ENCODE assay signal across 1 cellular context in genomic region chr6:33248932-33249731, GRCh38.
A peak's percentile ranks its signal among the peaks of the same experiment; 100 is the strongest.
TF ChIP-seq lines count a peak whose summit lies in the region.

No MANE protein-coding gene starts in this region.

TF ChIP-seq in HepG2, 621 proteins besides CTCF, POLR2A, EP300 and RAD21 (continued from another document and continues in another):
- TF ChIP-seq CENPX (CRISPR knock-in tag; IDR thresholded peaks at IDR 0.05) (no peak), ZNF101 (CRISPR knock-in tag; IDR thresholded peaks at IDR 0.05; ENCODE audit: borderline replicate concordance, low read depth) (no peak; the same call in 1 of the 2 replicates), ZSCAN20 (CRISPR knock-in tag; IDR thresholded peaks at IDR 0.05; ENCODE audit: borderline replicate concordance) (peak; percentile 71; the same call in 1 of the 2 replicates), ZNF543 (CRISPR knock-in tag; IDR thresholded peaks at IDR 0.05) (peak; percentile 81), ZSCAN30 (CRISPR knock-in tag; IDR thresholded peaks at IDR 0.05) (no peak), ZNF225 (CRISPR knock-in tag; IDR thresholded peaks at IDR 0.05) (peak; percentile 95), ZFP36L1 (CRISPR knock-in tag; IDR thresholded peaks at IDR 0.05) (peak; percentile 27), MAF1 (CRISPR knock-in tag; IDR thresholded peaks at IDR 0.05; ENCODE audit: borderline replicate concordance) (peak; percentile 59; the same call in 1 of the 2 replicates), ZBTB2 (CRISPR knock-in tag; IDR thresholded peaks at IDR 0.05; ENCODE audit: low read depth) (no peak), SKI (IDR thresholded peaks at IDR 0.05; ENCODE audit: partially characterized antibody) (peak; percentile 63), ZNF24 (IDR thresholded peaks at IDR 0.05) (no peak), TEAD2 (CRISPR knock-in tag; IDR thresholded peaks at IDR 0.05) (no peak), MIER3 (CRISPR knock-in tag; IDR thresholded peaks at IDR 0.05; ENCODE audit: borderline replicate concordance) (peak; percentile 72; the same call in 1 of the 2 replicates), NFAT5 (CRISPR knock-in tag; IDR thresholded peaks at IDR 0.05) (0 out of 2 replicates have a peak, but pooled peaks have one; percentile 24), FOXO1 (CRISPR knock-in tag; IDR thresholded peaks at IDR 0.05) (peak; percentile 13; the same call in 1 of the 2 replicates), GMEB2 (CRISPR knock-in tag; IDR thresholded peaks at IDR 0.05; ENCODE audit: low read depth) (no peak), AGO2 (optimal IDR thresholded peaks at IDR 0.05; ENCODE audit: low read depth, low read length) (peak; percentile 97), SP1 (IDR thresholded peaks at IDR 0.05) (no peak), SP1 (CRISPR knock-in tag; IDR thresholded peaks at IDR 0.05) (peak; percentile 93), ZSCAN31 (CRISPR knock-in tag; IDR thresholded peaks at IDR 0.05; ENCODE audit: low read depth) (peak; percentile 95), ZNF614 (CRISPR knock-in tag; IDR thresholded peaks at IDR 0.05; ENCODE audit: borderline replicate concordance) (no peak; the same call in 1 of the 2 replicates), FOXC1 (CRISPR knock-in tag; IDR thresholded peaks at IDR 0.05; ENCODE audit: borderline replicate concordance) (peak; percentile 15; the same call in 1 of the 2 replicates), RBM39 (IDR thresholded peaks at IDR 0.05; ENCODE audit: low read depth, low read length, poor library complexity, severe bottlenecking) (peak; percentile 49), MXD4 (CRISPR knock-in tag; IDR thresholded peaks at IDR 0.05) (peak; percentile 64; the same call in 1 of the 2 replicates), ZNF432 (CRISPR knock-in tag; IDR thresholded peaks at IDR 0.05; ENCODE audit: borderline replicate concordance) (no peak), ZNF644 (CRISPR knock-in tag; IDR thresholded peaks at IDR 0.05; ENCODE audit: low read depth) (no peak), KDM3A (CRISPR knock-in tag; IDR thresholded peaks at IDR 0.05; ENCODE audit: low read depth) (no peak), YY1 (IDR thresholded peaks at IDR 0.05; ENCODE audit: insufficient read depth, insufficient replicate concordance, low read depth, low read length) (no peak), ZNF382 (CRISPR knock-in tag; IDR thresholded peaks at IDR 0.05; ENCODE audit: borderline replicate concordance) (no peak), TFAP4 (IDR thresholded peaks at IDR 0.05; ENCODE audit: borderline replicate concordance, low read depth) (no peak), SMAD3 (CRISPR knock-in tag; IDR thresholded peaks at IDR 0.05) (peak; percentile 63; the same call in 1 of the 2 replicates), ELK4 (CRISPR knock-in tag; IDR thresholded peaks at IDR 0.05; ENCODE audit: borderline replicate concordance) (no peak), CREBL2 (CRISPR knock-in tag; IDR thresholded peaks at IDR 0.05; ENCODE audit: borderline replicate concordance) (no peak; the same call in 1 of the 2 replicates), ZUFSP (CRISPR knock-in tag; IDR thresholded peaks at IDR 0.05; ENCODE audit: borderline replicate concordance) (no peak), HNF1A (IDR thresholded peaks at IDR 0.05; ENCODE audit: low read depth) (0 out of 2 replicates have a peak, but pooled peaks have one; percentile 38), HNF1A (CRISPR knock-in tag; IDR thresholded peaks at IDR 0.05; ENCODE audit: borderline replicate concordance) (peak; percentile 39), ZNF3 (CRISPR knock-in tag; IDR thresholded peaks at IDR 0.05) (no peak), CREB1 (IDR thresholded peaks at IDR 0.05) (peak; percentile 74), CREB1 (CRISPR knock-in tag; IDR thresholded peaks at IDR 0.05) (peak; percentile 67), KLF11 (CRISPR knock-in tag; IDR thresholded peaks at IDR 0.05) (no peak), ZBTB4 (CRISPR knock-in tag; IDR thresholded peaks at IDR 0.05; ENCODE audit: borderline replicate concordance) (no peak), PRMT3 (CRISPR knock-in tag; IDR thresholded peaks at IDR 0.05; ENCODE audit: borderline replicate concordance, low read depth) (no peak), ARID2 (CRISPR knock-in tag; IDR thresholded peaks at IDR 0.05; ENCODE audit: borderline replicate concordance) (peak; percentile 82)
